In genomic region chr16:68232335-68232734, GRCh38 we compare ENCODE assay signal across 25 cellular contexts. TPM values are rescaled to one million over a fixed set of nuclear protein-coding genes. Genes with fewer than 3 reads are reported as not detected.
DNase-seq lines count a peak whose midpoint lies in the region; ATAC-seq and TF ChIP-seq lines count a peak whose summit lies in the region.
"Had no signal": no experiment of that assay in that cellular context is flagged by ENCODE, and none has a peak within 500 bp of the region (broad histone marks: within the 10 kb centered on the region; RNA-seq: fewer than 3 reads in every experiment).

No MANE protein-coding gene starts in this region.

- CTCF ChIA-PET in naive thymus-derived CD4-positive, alpha-beta T cell (lab: Charles Lee), result interaction anchor here (0.6 kb wide), 2 partner anchors 143 to 180 kb away, joined by 3 read pairs; no protein-coding TSS in a partner anchor
- CTCF ChIA-PET in CD8-positive, alpha-beta memory T cell (lab: Charles Lee), result interaction anchor here (1.2 to 1.4 kb wide), 2 partner anchors 164 to 233 kb away, joined by 3 read pairs; partner anchors contain the start of gene DPEP2

- H3K4me3 ChIP-seq in naive thymus-derived CD4-positive, alpha-beta T cell (ENCODE audit: low read length), result no peak overlapping the region
- H3K4me3 ChIP-seq in GM23248, result no peak overlapping the region
- no peak overlapping the region for H3K4me3 ChIP-seq in CD8-positive, alpha-beta memory T cell (ENCODE audit: low read length)
- H3K4me3 ChIP-seq: dorsolateral prefrontal cortex, spleen, uterus had no signal

- H3K4me3 Mint-ChIP-seq in natural killer cell, result no peak overlapping the region
- H3K4me3 Mint-ChIP-seq in natural killer cell treated with Interleukin-12 subunit alpha and Interleukin-12 subunit beta and Interleukin-15 and Interleukin-18, amount 100 ng/mL, for 72 hours, result no peak overlapping the region
- peak overlapping the region; percentile 18 for H3K4me3 Mint-ChIP-seq in central memory CD8-positive, alpha-beta T cell
- H3K4me3 Mint-ChIP-seq in naive thymus-derived CD4-positive, alpha-beta T cell, result no peak overlapping the region
- H3K4me3 Mint-ChIP-seq in CD8-positive, alpha-beta memory T cell, result peak overlapping the region in 1 of 7 donors; percentile 53
- H3K4me3 Mint-ChIP-seq: stimulated activated memory B cell treated with anti-CD40 and anti-IgM and Interleukin-4, amounts not matched to agents 10 μg/mL and 1 μg/mL and 100 μg/mL, for 72 hours had no signal

- H3K9ac ChIP-seq in GM23248, result no peak overlapping the region
- H3K9ac ChIP-seq: KMS-11 had no signal

- peak overlapping the region; percentile 58 to 74 for H3K27ac Mint-ChIP-seq in natural killer cell
- no peak overlapping the region for H3K27ac Mint-ChIP-seq in natural killer cell treated with Interleukin-12 subunit alpha and Interleukin-12 subunit beta and Interleukin-15 and Interleukin-18, amount 100 ng/mL, for 72 hours
- peak overlapping the region; percentile 62 for H3K27ac Mint-ChIP-seq in central memory CD8-positive, alpha-beta T cell (ENCODE audit: low read depth)
- peak overlapping the region in 5 of 9 donors; percentile 4 to 78 (median 51) for H3K27ac Mint-ChIP-seq in naive thymus-derived CD4-positive, alpha-beta T cell
- peak overlapping the region in 2 of 8 donors; percentile 39 to 50 for H3K27ac Mint-ChIP-seq in CD8-positive, alpha-beta memory T cell

- no peaks in the 10 kb centered on the region for H3K36me3 Mint-ChIP-seq in natural killer cell
- H3K36me3 Mint-ChIP-seq in natural killer cell treated with Interleukin-12 subunit alpha and Interleukin-12 subunit beta and Interleukin-15 and Interleukin-18, amount 100 ng/mL, for 72 hours, result no peaks in the 10 kb centered on the region
- peaks cover 39% of the 10 kb centered on the region for H3K36me3 Mint-ChIP-seq in central memory CD8-positive, alpha-beta T cell (ENCODE audit: insufficient read depth)
- H3K36me3 Mint-ChIP-seq in naive thymus-derived CD4-positive, alpha-beta T cell, result peaks cover 0 to 6% (median 4%) of the 10 kb centered on the region in 5 donors
- peaks cover 0 to 30% (median 0%) of the 10 kb centered on the region in 3 donors for H3K36me3 Mint-ChIP-seq in CD8-positive, alpha-beta memory T cell
- H3K36me3 Mint-ChIP-seq: stimulated activated memory B cell treated with anti-CD40 and anti-IgM and Interleukin-4, amounts not matched to agents 10 μg/mL and 1 μg/mL and 100 μg/mL, for 72 hours had no signal

- peaks cover 27 to 42% of the 10 kb centered on the region in 2 donors for H3K4me1 Mint-ChIP-seq in natural killer cell
- H3K4me1 Mint-ChIP-seq in natural killer cell treated with Interleukin-12 subunit alpha and Interleukin-12 subunit beta and Interleukin-15 and Interleukin-18, amount 100 ng/mL, for 72 hours (ENCODE audit: low read depth in 2 of 2), result peaks cover 28 to 31% of the 10 kb centered on the region in 2 donors
- peaks cover 13% of the 10 kb centered on the region for H3K4me1 Mint-ChIP-seq in central memory CD8-positive, alpha-beta T cell
- H3K4me1 Mint-ChIP-seq in naive thymus-derived CD4-positive, alpha-beta T cell, result peaks cover 16 to 46% (median 40%) of the 10 kb centered on the region in 7 donors
- H3K4me1 Mint-ChIP-seq in CD8-positive, alpha-beta memory T cell, result peaks cover 26 to 39% (median 33%) of the 10 kb centered on the region in 3 donors

- no peak for TF ChIP-seq CTCF in natural killer cell (IDR thresholded peaks at IDR 0.05)

- in situ Hi-C loops in GM23248 (cut with MboI), result no loop called here

- intact Hi-C loops in natural killer cell (cut with micrococcal nuclease), result no loop called here
- intact Hi-C loops in naive thymus-derived CD4-positive, alpha-beta T cell (cut with micrococcal nuclease), result loop anchor here in 1 of 2 donors (10.0 kb wide), 1 partner anchor 568 kb away; the partner anchor contains the start of genes ACD, C16orf86, ENKD1 and PARD6A

- POLR2A ChIA-PET in naive thymus-derived CD4-positive, alpha-beta T cell (lab: Charles Lee), result interaction anchor here (0.7 kb wide), 1 partner anchor 138 kb away, joined by 3 read pairs; no protein-coding TSS in a partner anchor
- POLR2A ChIA-PET in CD8-positive, alpha-beta memory T cell (lab: Charles Lee), result no interaction called here

- 0 out of 2 replicates have a peak, but pooled peaks cover under 1% of the 10 kb centered on the region for H3F3A ChIP-seq in GM23248 (ENCODE audit: insufficient read depth)

- no peaks in the 10 kb centered on the region for H3K27me3 Mint-ChIP-seq in natural killer cell (ENCODE audit: low read depth in 2 of 2)
- H3K27me3 Mint-ChIP-seq in natural killer cell treated with Interleukin-12 subunit alpha and Interleukin-12 subunit beta and Interleukin-15 and Interleukin-18, amount 100 ng/mL, for 72 hours, result no peaks in the 10 kb centered on the region
- no peaks in the 10 kb centered on the region for H3K27me3 Mint-ChIP-seq in central memory CD8-positive, alpha-beta T cell
- H3K27me3 Mint-ChIP-seq in naive thymus-derived CD4-positive, alpha-beta T cell, result peaks cover 0 to 9% (median 0%) of the 10 kb centered on the region in 5 donors
- peaks cover 0 to 8% of the 10 kb centered on the region in 2 donors for H3K27me3 Mint-ChIP-seq in CD8-positive, alpha-beta memory T cell
- H3K27me3 Mint-ChIP-seq: stimulated activated memory B cell treated with anti-CD40 and anti-IgM and Interleukin-4, amounts not matched to agents 10 μg/mL and 1 μg/mL and 100 μg/mL, for 72 hours had no signal

- H3K9me3 ChIP-seq in naive thymus-derived CD4-positive, alpha-beta T cell (ENCODE audit: control insufficient read depth in 2 of 3, low read length in 3 of 3), result no peaks in the 10 kb centered on the region
- H3K9me3 ChIP-seq in GM23248 (ENCODE audit: low read depth), result no peaks in the 10 kb centered on the region
- no peaks in the 10 kb centered on the region for H3K9me3 ChIP-seq in CD8-positive, alpha-beta memory T cell (ENCODE audit: low read length)
- H3K9me3 ChIP-seq: spleen, uterus had no signal

- H2AFZ ChIP-seq in GM23248, result no peak overlapping the region

- no peaks in the 10 kb centered on the region for H3K27me3 ChIP-seq in naive thymus-derived CD4-positive, alpha-beta T cell (ENCODE audit: control insufficient read depth in 2 of 2, insufficient read depth in 2 of 2, low read length in 2 of 2)
- H3K27me3 ChIP-seq in GM23248 (replicated peaks; ENCODE audit: insufficient read depth), result no peaks in the 10 kb centered on the region
- no peaks in the 10 kb centered on the region for H3K27me3 ChIP-seq in CD8-positive, alpha-beta memory T cell (ENCODE audit: insufficient read depth, low read length, poor library complexity, severe bottlenecking)
- H3K27me3 ChIP-seq: dorsolateral prefrontal cortex, uterus had no signal

- peaks cover 0 to 20% (median 0%) of the 10 kb centered on the region in 3 experiments for H3K36me3 ChIP-seq in naive thymus-derived CD4-positive, alpha-beta T cell (ENCODE audit: control insufficient read depth in 2 of 3, insufficient read depth in 3 of 3, low read length in 3 of 3)
- no peaks in the 10 kb centered on the region for H3K36me3 ChIP-seq in GM23248 (ENCODE audit: low read depth)
- peaks cover 4% of the 10 kb centered on the region for H3K36me3 ChIP-seq in CD8-positive, alpha-beta memory T cell (ENCODE audit: insufficient read depth, low read length)
- H3K36me3 ChIP-seq: uterus had no signal

- H3K27ac ChIP-seq in naive thymus-derived CD4-positive, alpha-beta T cell (ENCODE audit: low read depth, low read length), result no peak overlapping the region
- no peak overlapping the region for H3K27ac ChIP-seq in GM23248
- H3K27ac ChIP-seq in CD8-positive, alpha-beta memory T cell (ENCODE audit: low read depth, low read length), result no peak overlapping the region
- H3K27ac ChIP-seq: dorsolateral prefrontal cortex, KMS-11, spleen, uterus had no signal

- no peaks in the 10 kb centered on the region for H3K79me2 ChIP-seq in GM23248 (ENCODE audit: insufficient read depth)

- H3K4me2 ChIP-seq in GM23248 (ENCODE audit: unreplicated experiment), result no peak overlapping the region
- H3K4me2 ChIP-seq: KMS-11 had no signal

- H4K20me1 ChIP-seq in GM23248 (ENCODE audit: insufficient read depth), result no peaks in the 10 kb centered on the region

- peaks cover 0 to 25% of the 10 kb centered on the region in 2 donors for H3K4me1 ChIP-seq in naive thymus-derived CD4-positive, alpha-beta T cell (ENCODE audit: control insufficient read depth in 2 of 2, insufficient read depth in 2 of 2, low read length in 2 of 2)
- no peaks in the 10 kb centered on the region; the same call in 1 of the 2 replicates for H3K4me1 ChIP-seq in GM23248 (ENCODE audit: insufficient read depth)
- peaks cover 23% of the 10 kb centered on the region for H3K4me1 ChIP-seq in CD8-positive, alpha-beta memory T cell (ENCODE audit: insufficient read depth, low read length)

- 77 to 81% methylated on average over 16 of the region's 16 CpGs for WGBS in GM23248 (ENCODE audit: low coverage in 1 of 2, low lambda C conversion rate in 2 of 2, missing lambda C conversion rate in 2 of 2), 2 experiments

- ATAC-seq in natural killer cell (no peak), GM18519 (IDR thresholded peaks at IDR 0.05; ENCODE audit: low FRiP score, unreplicated experiment) (no peak)
- ATAC-seq in natural killer cell treated with Interleukin-12 subunit alpha and Interleukin-12 subunit beta and Interleukin-15 and Interleukin-18, amount 100 ng/mL, for 72 hours, result no peak
- ATAC-seq in central memory CD8-positive, alpha-beta T cell (replicated peaks; ENCODE audit: extremely low read depth, poor library complexity, severe bottlenecking), result no peak
- no peak for ATAC-seq in naive thymus-derived CD4-positive, alpha-beta T cell
- ATAC-seq: stimulated activated memory B cell treated with anti-CD40 and anti-IgM and Interleukin-4, amounts not matched to agents 10 μg/mL and 1 μg/mL and 100 μg/mL, for 72 hours had no signal

- no peak for DNase-seq in natural killer cell
- DNase-seq in natural killer cell treated with Interleukin-12 subunit alpha and Interleukin-12 subunit beta and Interleukin-15 and Interleukin-18, amount 100 ng/mL, for 72 hours (ENCODE audit: low spot score), result no peak
- DNase-seq in central memory CD8-positive, alpha-beta T cell (ENCODE audit: low spot score in 2 of 2), result no peak
- DNase-seq in naive thymus-derived CD4-positive, alpha-beta T cell, result no peak
- no peak for DNase-seq in DMS79 treated with DMSO at 0.1 percent for 48 hours (lab: John Stamatoyannopoulos, UW)
- DNase-seq in GM23248, result no peak
- DNase-seq in CD8-positive, alpha-beta memory T cell, result no peak
- DNase-seq: C1 segment of cervical spinal cord; GOT3; islet precursor cell; MV-4-11; NCI-H1694; NCI-H510A; NK-92 treated with Interleukin-12 subunit alpha and Interleukin-12 subunit beta, amount 100 ng/mL, for 24 hours; nucleus accumbens; retina; SIG-M5; spleen; stimulated activated CD4-positive, alpha-beta T cell treated with anti-CD3 and anti-CD28 coated beads, Interleukin-2, amount 100 ng/mL, for 48 hours; uterus had no signal

- no peaks in the 10 kb centered on the region for H3K9me3 Mint-ChIP-seq in natural killer cell
- H3K9me3 Mint-ChIP-seq in natural killer cell treated with Interleukin-12 subunit alpha and Interleukin-12 subunit beta and Interleukin-15 and Interleukin-18, amount 100 ng/mL, for 72 hours, result no peaks in the 10 kb centered on the region
- no peaks in the 10 kb centered on the region for H3K9me3 Mint-ChIP-seq in central memory CD8-positive, alpha-beta T cell
- peaks cover 0 to 2% (median 0%) of the 10 kb centered on the region in 11 donors for H3K9me3 Mint-ChIP-seq in naive thymus-derived CD4-positive, alpha-beta T cell
- H3K9me3 Mint-ChIP-seq in CD8-positive, alpha-beta memory T cell, result peaks cover 0 to 3% (median 0%) of the 10 kb centered on the region in 5 donors
- H3K9me3 Mint-ChIP-seq: stimulated activated memory B cell treated with anti-CD40 and anti-IgM and Interleukin-4, amounts not matched to agents 10 μg/mL and 1 μg/mL and 100 μg/mL, for 72 hours had no signal

- no peaks in the 10 kb centered on the region for H3K9me2 ChIP-seq in GM23248 (ENCODE audit: insufficient read depth)

RNA-seq across cellular contexts. Expression of gene ESRP2, which starts 3.6 kb away (rescaled TPM):
- not detected for total RNA-seq in natural killer cell
- under 1 TPM in 1 of 2 donors, not detected in 1; 0.12 TPM for total RNA-seq in natural killer cell treated with Interleukin-12 subunit alpha and Interleukin-12 subunit beta and Interleukin-15 and Interleukin-18, amount 100 ng/mL, for 72 hours
- not detected for total RNA-seq in naive thymus-derived CD4-positive, alpha-beta T cell
- polyA plus RNA-seq in naive thymus-derived CD4-positive, alpha-beta T cell, result under 1 TPM; 0.11 to 0.29 TPM
- 0.32 TPM in 1 of 2 replicates, not detected in the other for total RNA-seq in GM23248 (2014; rRNA removed; shearing (Covaris generic))
- 0.34 TPM in 1 of 2 replicates, not detected in the other for polyA plus RNA-seq in GM23248 (2016; fragmentation: Nextera tagmentation; extraction: Ambion mirVana)
- under 1 TPM; 0.11 to 0.27 TPM for total RNA-seq in CD8-positive, alpha-beta memory T cell
- polyA plus RNA-seq in CD8-positive, alpha-beta memory T cell, result 0.32 TPM
- total RNA-seq: temporal lobe had no signal

RNA-seq across cellular contexts. Expression of gene PLA2G15, which starts 12.8 kb away (rescaled TPM):
- 10 to 100 TPM in 2 of 3 donors, 1 to 10 TPM in 1; 5.6 to 13.0 (median 12.7) TPM for total RNA-seq in natural killer cell
- 10 to 100 TPM; 11.6 to 11.8 TPM for total RNA-seq in natural killer cell treated with Interleukin-12 subunit alpha and Interleukin-12 subunit beta and Interleukin-15 and Interleukin-18, amount 100 ng/mL, for 72 hours
- total RNA-seq in naive thymus-derived CD4-positive, alpha-beta T cell, result 10 to 100 TPM in 2 of 5 experiments, 1 to 10 TPM in 3; 8.5 to 16.8 (median 9.9) TPM
- 10 to 100 TPM in 1 of 2 donors, 1 to 10 TPM in 1; 6.8 to 15.6 TPM for polyA plus RNA-seq in naive thymus-derived CD4-positive, alpha-beta T cell
- total RNA-seq in GM23248 (2014; rRNA removed; shearing (Covaris generic)), result 36.2 and 47.6 TPM in 2 replicates
- 24.8 and 26.0 TPM in 2 replicates for polyA plus RNA-seq in GM23248 (2016; fragmentation: Nextera tagmentation; extraction: Ambion mirVana)
- total RNA-seq in CD8-positive, alpha-beta memory T cell, result 1 to 10 TPM; 9.0 to 9.4 TPM
- 11.0 TPM for polyA plus RNA-seq in CD8-positive, alpha-beta memory T cell

RNA-seq across cellular contexts. Expression of gene SLC7A6, which starts 32.0 kb away (rescaled TPM):
- total RNA-seq in natural killer cell, result 10 to 100 TPM; 46.6 to 84.9 (median 69.6) TPM
- total RNA-seq in natural killer cell treated with Interleukin-12 subunit alpha and Interleukin-12 subunit beta and Interleukin-15 and Interleukin-18, amount 100 ng/mL, for 72 hours, result 100 to 1,000 TPM in 1 of 2 donors, 10 to 100 TPM in 1; 56.2 to 111 TPM
- total RNA-seq in naive thymus-derived CD4-positive, alpha-beta T cell, result 100 to 1,000 TPM; 112 to 248 (median 207) TPM
- polyA plus RNA-seq in naive thymus-derived CD4-positive, alpha-beta T cell, result 10 to 100 TPM; 29.3 to 31.1 TPM
- 20.9 and 53.7 TPM in 2 replicates for total RNA-seq in GM23248 (2014; rRNA removed; shearing (Covaris generic))
- polyA plus RNA-seq in GM23248 (2016; fragmentation: Nextera tagmentation; extraction: Ambion mirVana), result 15.8 and 17.3 TPM in 2 replicates
- 10 to 100 TPM; 91.2 to 94.9 TPM for total RNA-seq in CD8-positive, alpha-beta memory T cell
- polyA plus RNA-seq in CD8-positive, alpha-beta memory T cell, result 18.7 TPM

Comparison
In these comparisons a context has a peak if more than half of its experiments do, and no peak if none do; other contexts are left out.
1. H3K27ac Mint-ChIP-seq: peak in natural killer cell (2 of 2), central memory CD8-positive, alpha-beta T cell (single experiment) and naive thymus-derived CD4-positive, alpha-beta T cell (5 of 9); none in natural killer cell treated with Interleukin-12 subunit alpha and Interleukin-12 subunit beta and Interleukin-15 and Interleukin-18, amount 100 ng/mL, for 72 hours (0 of 2).